8 cellular contexts compared by ENCODE assay signal in the genomic region with DNA sequence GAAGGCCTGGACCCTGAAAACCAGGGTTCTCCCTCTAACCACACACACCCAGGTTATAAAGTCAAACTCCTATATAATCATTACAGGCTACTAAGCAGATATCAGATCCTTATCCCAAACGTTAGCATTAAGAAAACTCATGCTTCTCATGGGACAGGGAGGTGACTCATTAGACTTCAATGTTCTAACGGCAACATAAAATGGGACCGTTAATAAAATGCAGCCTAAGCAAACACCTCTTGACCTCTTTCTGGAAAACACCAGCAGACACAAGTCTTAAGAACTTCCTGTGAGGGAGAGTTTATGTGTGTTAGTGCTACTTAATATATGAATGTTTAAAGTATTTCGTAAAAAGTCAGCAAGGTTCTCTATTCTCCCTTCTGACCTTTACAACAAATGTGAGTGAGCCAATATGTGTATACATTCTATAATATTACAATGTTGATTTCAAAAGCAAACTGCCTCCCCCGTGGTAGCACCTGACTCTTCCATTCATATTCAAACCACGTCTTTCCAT. TPM values are rescaled to one million over a fixed set of nuclear protein-coding genes. Genes with fewer than 3 reads are reported as not detected.
DNase-seq lines count a peak whose midpoint lies in the region; ATAC-seq and TF ChIP-seq lines count a peak whose summit lies in the region.

No MANE protein-coding gene starts in this region.

- peak overlapping the region; percentile 80 for H3K27ac Mint-ChIP-seq in activated CD8-positive, alpha-beta T cell treated with anti-CD3 and anti-CD28 coated beads, Interleukin-2, amount 10 ng/mL, durations not matched to agents 7 days and 5 days

- H3K27ac ChIP-seq in HCT116 (ENCODE audit: low read depth, low read length) (no peak overlapping the region), hepatocyte (peak overlapping the region; percentile 93), stomach smooth muscle (ENCODE audit: low read length) (peak overlapping the region; percentile 26)

- H3K4me3 ChIP-seq in HCT116 (replicated peaks in 1 of 2; ENCODE audit: low read depth in 1 of 2, low read length in 2 of 2) (no peak overlapping the region), hepatocyte (no peak overlapping the region), stomach smooth muscle (ENCODE audit: low read length in 2 of 2) (peak overlapping the region; percentile 2 to 16)

- H3K27me3 Mint-ChIP-seq in activated CD8-positive, alpha-beta T cell treated with anti-CD3 and anti-CD28 coated beads, Interleukin-2, amount 10 ng/mL, durations not matched to agents 7 days and 5 days (ENCODE audit: low read depth): no peaks in the 10 kb centered on the region

- RAD21 ChIA-PET in HCT116 (lab: Charles Lee; ENCODE audit: low non-redundant PET in 1 of 2, low total read pairs in 2 of 2, uncharacterized antibody in 2 of 2, unreplicated experiment in 2 of 2): no interaction called here

- H3K9me3 ChIP-seq in HCT116 (ENCODE audit: control insufficient read depth in 1 of 2, insufficient read depth in 1 of 2, low read depth in 1 of 2, low read length in 2 of 2): no peaks in the 10 kb centered on the region
- no peaks in the 10 kb centered on the region for H3K9me3 ChIP-seq in hepatocyte (ENCODE audit: low read depth)
- no peaks in the 10 kb centered on the region for H3K9me3 ChIP-seq in stomach smooth muscle (ENCODE audit: control insufficient read depth in 2 of 2, low read length in 2 of 2)

- TF ChIP-seq RAD21 in HCT116 (IDR thresholded peaks at IDR 0.05; ENCODE audit: low read depth): no peak

- H3K4me1 ChIP-seq in HCT116 (ENCODE audit: control insufficient read depth in 1 of 2, insufficient read depth in 2 of 2, low read length in 2 of 2) (peaks cover 11 to 33% of the 10 kb centered on the region in 2 experiments), hepatocyte (ENCODE audit: insufficient read depth) (peaks cover 79% of the 10 kb centered on the region), stomach smooth muscle (ENCODE audit: control insufficient read depth, insufficient read depth, low read length) (peaks cover 3% of the 10 kb centered on the region)

- intact Hi-C loops in HCT116 (cut with micrococcal nuclease): no loop called here

- WGBS in hepatocyte (ENCODE audit: low lambda C conversion rate, missing lambda C conversion rate): 34% methylated on average over 6 of the region's 6 CpGs

- DNase-seq in HCT116 (ENCODE audit: low read depth, low spot score) (no peak), hepatocyte (ENCODE audit: low spot score) (peak; percentile 47), mesenteric fat pad (ENCODE audit: low spot score) (no peak), Ammon's horn (ENCODE audit: low spot score) (no peak), GM13977 (ENCODE audit: low spot score) (no peak)
- no peak for DNase-seq in activated CD8-positive, alpha-beta T cell treated with anti-CD3 and anti-CD28 coated beads, Interleukin-2, amount 10 ng/mL, durations not matched to agents 7 days and 5 days

- POLR2A ChIA-PET in HCT116 (lab: Charles Lee): no interaction called here
- POLR2A ChIA-PET in activated CD8-positive, alpha-beta T cell treated with anti-CD3 and anti-CD28 coated beads, Interleukin-2, amount 10 ng/mL, durations not matched to agents 7 days and 5 days (lab: Charles Lee): interaction anchor here (0.9 to 2.6 kb wide), 8 partner anchors 10 to 266 kb away, joined by 3 to 33 read pairs (median 14); partner anchors contain the start of gene MYL12A

- CTCF ChIA-PET in HCT116 (lab: Charles Lee): no interaction called here
- CTCF ChIA-PET in activated CD8-positive, alpha-beta T cell treated with anti-CD3 and anti-CD28 coated beads, Interleukin-2, amount 10 ng/mL, durations not matched to agents 7 days and 5 days (lab: Charles Lee): interaction anchor here (0.8 to 7.4 kb wide), 12 partner anchors 9 to 264 kb away, joined by 3 to 92 read pairs (median 20); no protein-coding TSS in a partner anchor

- H3K36me3 Mint-ChIP-seq in activated CD8-positive, alpha-beta T cell treated with anti-CD3 and anti-CD28 coated beads, Interleukin-2, amount 10 ng/mL, durations not matched to agents 7 days and 5 days (ENCODE audit: low read depth): peaks cover 34% of the 10 kb centered on the region

- TF ChIP-seq POLR2A in HCT116 (IDR thresholded peaks at IDR 0.05; ENCODE audit: borderline replicate concordance, extremely low read depth, insufficient read depth, insufficient read length): no peak

- peak overlapping the region; percentile 39 for H3K4me2 ChIP-seq in HCT116 (ENCODE audit: low read length)
- H3K4me2 ChIP-seq in hepatocyte: peak overlapping the region; percentile 66

- no peak for TF ChIP-seq CTCF in HCT116 (IDR thresholded peaks at IDR 0.05 in 2 of 3, conservative IDR thresholded peaks at IDR 0.05 in 1 of 3; ENCODE audit: borderline replicate concordance in 1 of 3, insufficient read depth in 1 of 3, low read depth in 2 of 3, low read length in 2 of 3)
- TF ChIP-seq CTCF in hepatocyte (IDR thresholded peaks at IDR 0.05; ENCODE audit: poor library complexity): no peak
- TF ChIP-seq CTCF in GM13977 (IDR thresholded peaks at IDR 0.05; ENCODE audit: extremely low read depth, insufficient read depth, missing control alignments): no peak

- H3K9ac ChIP-seq in HCT116 (ENCODE audit: low read length) (0 out of 2 replicates have a peak overlapping the region, but pooled peaks have one; percentile 3), stomach smooth muscle (ENCODE audit: low read length in 2 of 2) (no peak overlapping the region)

- H3K4me1 Mint-ChIP-seq in activated CD8-positive, alpha-beta T cell treated with anti-CD3 and anti-CD28 coated beads, Interleukin-2, amount 10 ng/mL, durations not matched to agents 7 days and 5 days (ENCODE audit: low read depth): peaks cover 79% of the 10 kb centered on the region

- H3K27me3 ChIP-seq in HCT116 (ENCODE audit: insufficient read depth, low read length): no peaks in the 10 kb centered on the region
- H3K27me3 ChIP-seq in hepatocyte: no peaks in the 10 kb centered on the region
- no peaks in the 10 kb centered on the region for H3K27me3 ChIP-seq in stomach smooth muscle (ENCODE audit: control insufficient read depth in 1 of 2, insufficient read depth in 2 of 2, low read length in 2 of 2)

- BruUV-seq in HCT116 (replicated peaks; lab: Mats Ljungman, UMichigan): no TSS peak

- H3K9me3 Mint-ChIP-seq in activated CD8-positive, alpha-beta T cell treated with anti-CD3 and anti-CD28 coated beads, Interleukin-2, amount 10 ng/mL, durations not matched to agents 7 days and 5 days (ENCODE audit: insufficient read depth): no peaks in the 10 kb centered on the region

- no peak overlapping the region for H2AFZ ChIP-seq in HCT116 (ENCODE audit: low read depth, low read length, poor library complexity, severe bottlenecking)
- H2AFZ ChIP-seq in hepatocyte: no peak overlapping the region

- peak overlapping the region; percentile 81 for H3K4me3 Mint-ChIP-seq in activated CD8-positive, alpha-beta T cell treated with anti-CD3 and anti-CD28 coated beads, Interleukin-2, amount 10 ng/mL, durations not matched to agents 7 days and 5 days

- peak; percentile 65 for ATAC-seq in HCT116
- peak; percentile 13 for ATAC-seq in activated CD8-positive, alpha-beta T cell treated with anti-CD3 and anti-CD28 coated beads, Interleukin-2, amount 10 ng/mL, durations not matched to agents 7 days and 5 days
- ATAC-seq in GM19395 (IDR thresholded peaks at IDR 0.05; ENCODE audit: unreplicated experiment): no peak

- H3K79me2 ChIP-seq in HCT116 (ENCODE audit: insufficient read depth, low read length): peaks cover 10% of the 10 kb centered on the region; the same call in 1 of the 2 replicates
- H3K79me2 ChIP-seq in hepatocyte: peaks cover 88% of the 10 kb centered on the region

- H3K36me3 ChIP-seq in HCT116 (ENCODE audit: control insufficient read depth in 1 of 2, insufficient read depth in 2 of 2, low read length in 2 of 2) (no peaks in the 10 kb centered on the region), hepatocyte (replicated peaks; ENCODE audit: insufficient read depth, low read depth) (no peaks in the 10 kb centered on the region), stomach smooth muscle (ENCODE audit: control insufficient read depth in 2 of 2, insufficient read depth in 2 of 2, low read length in 2 of 2) (no peaks in the 10 kb centered on the region)

- H3K9me2 ChIP-seq in HCT116 (ENCODE audit: insufficient read depth) (no peaks in the 10 kb centered on the region), hepatocyte (replicated peaks; ENCODE audit: insufficient read depth) (no peaks in the 10 kb centered on the region)

- in situ Hi-C loops in GM13977 (cut with MboI; ENCODE audit: low pct_unique_long_range_greater_than_20kb, low sequenced_read_pairs, unreplicated experiment): loop anchor here (5.0 to 10.0 kb wide), 2 partner anchors 44 to 264 kb away; partner anchors contain the start of gene MYL12A

- H4K20me1 ChIP-seq in HCT116 (ENCODE audit: insufficient read depth) (no peaks in the 10 kb centered on the region), hepatocyte (ENCODE audit: insufficient read depth, poor library complexity, severe bottlenecking) (peaks cover 3% of the 10 kb centered on the region)

TF ChIP-seq in HCT116, 20 proteins besides CTCF, POLR2A, EP300 and RAD21 (continues in another document):
- TF ChIP-seq CEBPB (IDR thresholded peaks at IDR 0.05; ENCODE audit: low read depth): no peak
- TF ChIP-seq EZH2phosphoT487 (IDR thresholded peaks at IDR 0.05; ENCODE audit: borderline replicate concordance): no peak
- no peak for TF ChIP-seq CBX3 (IDR thresholded peaks at IDR 0.05; ENCODE audit: low read depth)
- no peak for TF ChIP-seq MAX (IDR thresholded peaks at IDR 0.05)
- no peak for TF ChIP-seq EGR1 (IDR thresholded peaks at IDR 0.05; ENCODE audit: low read depth)
- TF ChIP-seq POLR2AphosphoS5 (IDR thresholded peaks at IDR 0.05; ENCODE audit: low read depth, low read length): no peak

RNA-seq across cellular contexts. Expression of gene LPIN2, which starts 31.7 kb away (rescaled TPM):
- 10.7 TPM for total RNA-seq in HCT116 (2021; ENCODE audit: unreplicated experiment)
- polyA plus RNA-seq in HCT116 (2012): 9.2 and 9.7 TPM in 2 replicates
- total RNA-seq in activated CD8-positive, alpha-beta T cell treated with anti-CD3 and anti-CD28 coated beads, Interleukin-2, amount 10 ng/mL, durations not matched to agents 7 days and 5 days: 10 to 100 TPM; 77.5 TPM
- 62.1 and 71.2 TPM in 2 replicates for total RNA-seq in hepatocyte
- polyA plus RNA-seq in hepatocyte: 28.2 and 29.1 TPM in 2 replicates
- 29.0 TPM for total RNA-seq in mesenteric fat pad

Comparison
In these comparisons a context has a peak if more than half of its experiments do, and no peak if none do; other contexts are left out.
1. H3K4me3 ChIP-seq: peak in stomach smooth muscle (2 of 2); none in HCT116 (0 of 2) and hepatocyte (single experiment).